In genomic region chr4:99661907-99662306, GRCh38 we compare ENCODE assay signal across 22 cellular contexts. TPM values are rescaled to one million over a fixed set of nuclear protein-coding genes. Genes with fewer than 3 reads are reported as not detected.
DNase-seq lines count a peak whose midpoint lies in the region; ATAC-seq and TF ChIP-seq lines count a peak whose summit lies in the region.
"Had no signal": no experiment of that assay in that cellular context is flagged by ENCODE, and none has a peak within 500 bp of the region (broad histone marks: within the 10 kb centered on the region; RNA-seq: fewer than 3 reads in every experiment).

No MANE protein-coding gene starts in this region.

- H3K4me3 Mint-ChIP-seq in activated CD4-positive, alpha-beta T cell treated with anti-CD3 and anti-CD28 coated beads, Interleukin-2, amount 10 ng/mL, durations not matched to agents 7 days and 5 days = no peak overlapping the region
- H3K4me3 Mint-ChIP-seq: CD14-positive monocyte; CD4-positive, alpha-beta T cell; CD8-positive, alpha-beta memory T cell; HFFc6 had no signal

- DNase-seq in Right ventricle myocardium inferior (ENCODE audit: missing footprints) = no peak
- DNase-seq in cardiac septum (ENCODE audit: low spot score) = no peak
- no peak for DNase-seq in left cardiac atrium
- no peak for DNase-seq in right atrium auricular region (ENCODE audit: low spot score)
- DNase-seq in cerebellum (ENCODE audit: low spot score) = no peak
- DNase-seq in activated CD4-positive, alpha-beta T cell treated with anti-CD3 and anti-CD28 coated beads, Interleukin-2, amount 10 ng/mL, durations not matched to agents 7 days and 5 days = no peak
- DNase-seq: AML-193; BE2C; CD4-positive, alpha-beta T cell; CD8-positive, alpha-beta memory T cell; DMS 273 treated with DMSO at 0.1 percent for 48 hours; DMS79; EL; GDM1; GOT3; HFFc6 had no signal

- no peaks in the 10 kb centered on the region for H3K9me3 ChIP-seq in right atrium auricular region
- H3K9me3 ChIP-seq: BE2C; BLaER1 treated with 17β-estradiol and CSF1 and Interleukin-3, amounts not matched to agents 10 nM and 100 nM; HAP-1 had no signal

- H3K27me3 ChIP-seq in right atrium auricular region = no peaks in the 10 kb centered on the region
- H3K27me3 ChIP-seq: BE2C; BLaER1 treated with 17β-estradiol and CSF1 and Interleukin-3, amounts not matched to agents 10 nM and 100 nM had no signal

- H3K4me3 ChIP-seq in right atrium auricular region = no peak overlapping the region
- H3K4me3 ChIP-seq: BLaER1 treated with 17β-estradiol and CSF1 and Interleukin-3, amounts not matched to agents 10 nM and 100 nM; GM12878; HAP-1 had no signal

- POLR2A ChIA-PET in activated CD4-positive, alpha-beta T cell treated with anti-CD3 and anti-CD28 coated beads, Interleukin-2, amount 10 ng/mL, durations not matched to agents 7 days and 5 days (lab: Charles Lee) = no interaction called here

- peaks cover 8% of the 10 kb centered on the region for H3K27me3 Mint-ChIP-seq in activated CD4-positive, alpha-beta T cell treated with anti-CD3 and anti-CD28 coated beads, Interleukin-2, amount 10 ng/mL, durations not matched to agents 7 days and 5 days

- no peaks in the 10 kb centered on the region for H3K4me1 Mint-ChIP-seq in activated CD4-positive, alpha-beta T cell treated with anti-CD3 and anti-CD28 coated beads, Interleukin-2, amount 10 ng/mL, durations not matched to agents 7 days and 5 days
- H3K4me1 Mint-ChIP-seq: CD14-positive monocyte; CD8-positive, alpha-beta memory T cell had no signal

- peak overlapping the region; percentile 32 to 73 for H3K27ac ChIP-seq in right atrium auricular region
- H3K27ac ChIP-seq: 22Rv1; BLaER1 treated with 17β-estradiol and CSF1 and Interleukin-3, amounts not matched to agents 10 nM and 100 nM had no signal

- H3K36me3 ChIP-seq in right atrium auricular region = no peaks in the 10 kb centered on the region
- H3K36me3 ChIP-seq: BE2C; BLaER1 treated with 17β-estradiol and CSF1 and Interleukin-3, amounts not matched to agents 10 nM and 100 nM; HAP-1 had no signal

- ATAC-seq in Right ventricle myocardium inferior (peak; percentile 84), left cardiac atrium (peak; percentile 70 to 84), GM19463 (IDR thresholded peaks at IDR 0.05; ENCODE audit: unreplicated experiment) (no peak)
- ATAC-seq: GM12878 had no signal

- peaks cover 0 to 20% of the 10 kb centered on the region in 2 donors for H3K4me1 ChIP-seq in right atrium auricular region
- H3K4me1 ChIP-seq: BE2C; BLaER1 treated with 17β-estradiol and CSF1 and Interleukin-3, amounts not matched to agents 10 nM and 100 nM; HAP-1 had no signal

- H3K36me3 Mint-ChIP-seq in activated CD4-positive, alpha-beta T cell treated with anti-CD3 and anti-CD28 coated beads, Interleukin-2, amount 10 ng/mL, durations not matched to agents 7 days and 5 days (ENCODE audit: low read depth) = no peaks in the 10 kb centered on the region
- H3K36me3 Mint-ChIP-seq: CD14-positive monocyte; CD8-positive, alpha-beta memory T cell had no signal

- H3K9me3 Mint-ChIP-seq in activated CD4-positive, alpha-beta T cell treated with anti-CD3 and anti-CD28 coated beads, Interleukin-2, amount 10 ng/mL, durations not matched to agents 7 days and 5 days = no peaks in the 10 kb centered on the region
- H3K9me3 Mint-ChIP-seq: CD4-positive, alpha-beta T cell; CD8-positive, alpha-beta memory T cell; HFFc6 had no signal

- no peak overlapping the region for H3K27ac Mint-ChIP-seq in activated CD4-positive, alpha-beta T cell treated with anti-CD3 and anti-CD28 coated beads, Interleukin-2, amount 10 ng/mL, durations not matched to agents 7 days and 5 days
- H3K27ac Mint-ChIP-seq: CD14-positive monocyte; CD4-positive, alpha-beta T cell; CD8-positive, alpha-beta memory T cell; HFFc6 had no signal

- CTCF ChIA-PET in activated CD4-positive, alpha-beta T cell treated with anti-CD3 and anti-CD28 coated beads, Interleukin-2, amount 10 ng/mL, durations not matched to agents 7 days and 5 days (lab: Charles Lee) = no interaction called here

- intact Hi-C loops in Right ventricle myocardium inferior (cut with DNase I) (no loop called here), cardiac septum (cut with DNase I) (no loop called here), left cardiac atrium (cut with DNase I) (loop anchor here in 1 of 2 donors (10.0 kb wide), 2 partner anchors 97 to 143 kb away; partner anchors contain the start of gene TRMT10A)

- TF ChIP-seq CTCF in right atrium auricular region (IDR thresholded peaks at IDR 0.05) = no peak

RNA-seq across cellular contexts. Expression of gene C4orf54, which starts 4.3 kb away (rescaled TPM):
- total RNA-seq in Right ventricle myocardium inferior (6.4 TPM), cardiac septum (1.3 TPM), left cardiac atrium (1 to 10 TPM; 1.7 to 3.2 TPM), right atrium auricular region (10 to 100 TPM in 1 of 2 donors, 1 to 10 TPM in 1; 1.2 to 23.6 TPM), cerebellum (not detected)
- total RNA-seq in activated CD4-positive, alpha-beta T cell treated with anti-CD3 and anti-CD28 coated beads, Interleukin-2, amount 10 ng/mL, durations not matched to agents 7 days and 5 days = not detected
- total RNA-seq: CD4-positive, alpha-beta T cell; CD8-positive, alpha-beta memory T cell; GM12878 had no signal
